In genomic region chr15:78880828-78881227, GRCh38 we compare ENCODE assay signal across 24 cellular contexts. TPM values are rescaled to one million over a fixed set of nuclear protein-coding genes. Genes with fewer than 3 reads are reported as not detected.
DNase-seq lines count a peak whose midpoint lies in the region; ATAC-seq, FAIRE-seq and TF ChIP-seq lines count a peak whose summit lies in the region.
"Had no signal": no experiment of that assay in that cellular context is flagged by ENCODE, and none has a peak within 500 bp of the region (broad histone marks: within the 10 kb centered on the region; RNA-seq: fewer than 3 reads in every experiment).

No MANE protein-coding gene starts in this region.

- H3K9me3 ChIP-seq in astrocyte (ENCODE audit: insufficient read depth, low read depth, low read length) (no peaks in the 10 kb centered on the region), right lobe of liver (no peaks in the 10 kb centered on the region), spleen (no peaks in the 10 kb centered on the region)
- H3K9me3 ChIP-seq: right atrium auricular region, testis had no signal

- H3K27me3 ChIP-seq in astrocyte (ENCODE audit: insufficient read depth, low read length) (no peaks in the 10 kb centered on the region), right lobe of liver (no peaks in the 10 kb centered on the region), spleen (replicated peaks in 1 of 7) (no peaks in the 10 kb centered on the region)
- H3K27me3 ChIP-seq: brain microvascular endothelial cell, foreskin keratinocyte, right atrium auricular region, testis had no signal

- H3K36me3 Mint-ChIP-seq in astrocyte (ENCODE audit: low read depth, unreplicated experiment): peaks cover 7% of the 10 kb centered on the region

- H2AFZ ChIP-seq in astrocyte (ENCODE audit: low read depth, low read length): no peak overlapping the region

- peaks cover 100% of the 10 kb centered on the region for H3K79me2 ChIP-seq in astrocyte (ENCODE audit: insufficient read depth, low read length)

- no peaks in the 10 kb centered on the region for H3K27me3 Mint-ChIP-seq in astrocyte (ENCODE audit: low read depth, unreplicated experiment)
- H3K27me3 Mint-ChIP-seq: dendritic cell treated with granulocyte-macrophage colony-stimulating factor and Interleukin-4, amounts not matched to agents 40 ng/mL and 50 ng/mL, for 4 days had no signal

- H3K4me3 Mint-ChIP-seq in astrocyte (ENCODE audit: unreplicated experiment): peak overlapping the region; percentile 70
- H3K4me3 Mint-ChIP-seq: dendritic cell treated with granulocyte-macrophage colony-stimulating factor and Interleukin-4, amounts not matched to agents 40 ng/mL and 50 ng/mL, for 4 days; H9 had no signal

- peaks cover 51% of the 10 kb centered on the region for H3K4me1 Mint-ChIP-seq in astrocyte (ENCODE audit: low read depth, unreplicated experiment)

- peak overlapping the region; percentile 84 for H3K4me2 ChIP-seq in astrocyte (ENCODE audit: low read length)

- no peak overlapping the region for H3K9ac ChIP-seq in astrocyte (ENCODE audit: low read length)
- H3K9ac ChIP-seq: KMS-11 had no signal

- DNase-seq in AG08395 (ENCODE audit: low spot score) (peak; percentile 25), GM03348 (ENCODE audit: low spot score) (peak; percentile 46), astrocyte (ENCODE audit: low read depth) (no peak), right lobe of liver (no peak), spleen (no peak)
- DNase-seq: activated CD4-positive, alpha-beta T cell treated with anti-CD3 and anti-CD28 coated beads, Interleukin-2, amount 50 U/mL, for 1 hour; activated naive CD4-positive, alpha-beta T cell treated with anti-CD3 and anti-CD28 coated beads, Interleukin-2, amount 50 U/mL, for 16 hours; brain microvascular endothelial cell; DMS79 treated with DMSO at 0.1 percent for 48 hours; foreskin keratinocyte; H9; hippocampal formation; MV-4-11; NCI-H187 treated with DMSO at 0.1 percent for 48 hours; occipital lobe; SHP77 treated with DMSO at 0.1 percent for 48 hours; T-helper 1 cell; testis had no signal

- 24% methylated on average over 1 of the region's 1 CpG for WGBS in right lobe of liver (ENCODE audit: insufficient coverage, low coverage, low lambda C conversion rate, missing lambda C conversion rate)
- WGBS in spleen, 5 donors: 85 to 93% (median 88%) methylated on average over 1 of the region's 1 CpG

- H3K4me3 ChIP-seq in astrocyte (ENCODE audit: insufficient read depth, low read depth, low read length) (no peak overlapping the region), right lobe of liver (no peak overlapping the region), spleen (no peak overlapping the region)
- H3K4me3 ChIP-seq: right atrium auricular region, testis had no signal

- ATAC-seq in right lobe of liver (peak; percentile 68 to 76 (median 74)), GM21423 (IDR thresholded peaks at IDR 0.05; ENCODE audit: unreplicated experiment) (no peak), GM19397 (IDR thresholded peaks at IDR 0.05; ENCODE audit: unreplicated experiment) (no peak)

- no peak overlapping the region for H3K27ac ChIP-seq in astrocyte (ENCODE audit: low read depth, low read length)
- H3K27ac ChIP-seq in right lobe of liver: peak overlapping the region; percentile 32 to 72 (median 67)
- no peak overlapping the region for H3K27ac ChIP-seq in spleen
- H3K27ac ChIP-seq: brain microvascular endothelial cell, foreskin keratinocyte, right atrium auricular region had no signal

- H3K27ac Mint-ChIP-seq in astrocyte (ENCODE audit: unreplicated experiment): peak overlapping the region; percentile 47
- H3K27ac Mint-ChIP-seq: dendritic cell treated with granulocyte-macrophage colony-stimulating factor and Interleukin-4, amounts not matched to agents 40 ng/mL and 50 ng/mL, for 4 days; H9 had no signal

- peaks cover 33% of the 10 kb centered on the region for H3K4me1 ChIP-seq in astrocyte (ENCODE audit: insufficient read depth, low read length)
- peaks cover 0 to 76% (median 34%) of the 10 kb centered on the region in 4 donors for H3K4me1 ChIP-seq in right lobe of liver
- peaks cover 47 to 100% (median 89%) of the 10 kb centered on the region in 6 donors for H3K4me1 ChIP-seq in spleen

- H3K36me3 ChIP-seq in astrocyte (ENCODE audit: insufficient read depth, low read length) (peaks cover 27% of the 10 kb centered on the region), right lobe of liver (peaks cover 0 to 13% (median 3%) of the 10 kb centered on the region in 4 donors), spleen (peaks cover 0 to 74% (median 28%) of the 10 kb centered on the region in 6 donors)

- peaks cover 100% of the 10 kb centered on the region for H4K20me1 ChIP-seq in astrocyte (ENCODE audit: insufficient read depth, low read length)

- no peaks in the 10 kb centered on the region for H3K9me3 Mint-ChIP-seq in astrocyte (ENCODE audit: unreplicated experiment)
- H3K9me3 Mint-ChIP-seq: dendritic cell treated with granulocyte-macrophage colony-stimulating factor and Interleukin-4, amounts not matched to agents 40 ng/mL and 50 ng/mL, for 4 days; H9 had no signal

- TF ChIP-seq POLR2A in right lobe of liver (IDR thresholded peaks at IDR 0.05): no peak
- TF ChIP-seq POLR2A in spleen (IDR thresholded peaks at IDR 0.05): no peak

- FAIRE-seq in astrocyte (lab: Jason Lieb, UNC): no peak
- FAIRE-seq: keratinocyte had no signal

- intact Hi-C loops in right lobe of liver (cut with DNase I): no loop called here
- intact Hi-C loops in spleen (cut with DNase I; ENCODE audit: low total_unique reads): no loop called here

- no peak for TF ChIP-seq CTCF in astrocyte (IDR thresholded peaks at IDR 0.05; ENCODE audit: insufficient read depth, low read depth, low read length)
- TF ChIP-seq CTCF in right lobe of liver (IDR thresholded peaks at IDR 0.05): no peak
- no peak for TF ChIP-seq CTCF in spleen (IDR thresholded peaks at IDR 0.05 in 8 of 11, conservative IDR thresholded peaks at IDR 0.05 in 3 of 11)

RNA-seq across cellular contexts. Expression of gene MORF4L1, which starts 8.1 kb away (rescaled TPM):
- total RNA-seq in astrocyte: 398 and 411 TPM in 2 replicates
- 100 to 1,000 TPM in 4 of 6 experiments, 10 to 100 TPM in 2; 86.9 to 126 (median 115) TPM for total RNA-seq in right lobe of liver
- 100 to 1,000 TPM; 191 to 271 (median 234) TPM for total RNA-seq in spleen
- 100 to 1,000 TPM; 105 to 194 (median 154) TPM for polyA plus RNA-seq in spleen

Comparison
In these comparisons a context has a peak if more than half of its experiments do, and no peak if none do; other contexts are left out.
1. DNase-seq: peak in AG08395 (single experiment) and GM03348 (single experiment); none in astrocyte (single experiment), right lobe of liver (0 of 3) and spleen (single experiment).
2. H3K27ac ChIP-seq: peak in right lobe of liver (3 of 3); none in astrocyte (single experiment) and spleen (0 of 8).
3. ATAC-seq: peak in right lobe of liver (4 of 4); none in GM21423 (single experiment) and GM19397 (single experiment).